2 cellular contexts compared by ENCODE assay signal in the genomic region with DNA sequence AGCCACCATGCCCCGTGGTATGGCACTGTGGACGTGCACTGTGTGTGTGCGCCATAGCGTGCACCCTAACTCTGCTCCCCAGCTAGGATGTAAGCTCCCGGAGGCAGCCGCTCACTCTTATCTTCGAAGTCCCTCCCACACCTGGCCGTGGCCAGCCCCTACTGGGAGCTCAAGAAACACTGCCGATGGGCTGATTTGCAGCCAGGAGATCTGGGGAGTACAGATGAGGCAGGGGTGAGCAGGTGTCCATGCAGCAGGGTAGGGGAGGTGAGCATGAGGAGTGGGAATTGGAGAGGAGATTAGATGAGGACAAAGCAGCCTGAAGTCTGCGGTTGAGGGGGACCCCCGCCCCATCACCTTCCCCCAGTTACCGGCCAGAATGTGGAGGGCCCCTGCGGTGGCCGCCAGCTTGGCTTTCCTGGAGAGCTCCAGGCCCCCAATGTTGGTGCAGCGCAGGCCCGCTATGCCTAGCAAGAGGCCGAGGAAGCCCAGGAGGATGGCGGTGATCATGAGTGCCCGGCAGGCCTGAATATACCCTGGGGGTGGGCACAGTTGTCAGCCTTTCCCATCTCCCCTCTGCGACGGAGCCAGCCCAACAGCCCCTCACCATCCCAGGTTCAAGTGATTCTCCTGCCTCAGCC.
TF ChIP-seq lines count a peak whose summit lies in the region.

No MANE protein-coding gene starts in this region.

TF ChIP-seq in H1, 55 proteins besides CTCF, POLR2A, EP300 and RAD21:
- TF ChIP-seq BCL11A (IDR thresholded peaks at IDR 0.05; ENCODE audit: low read depth in 2 of 2, low read length in 2 of 2) (no peak), RBBP5 (IDR thresholded peaks at IDR 0.05; ENCODE audit: borderline replicate concordance, low read depth, low read length) (no peak), HDAC2 (IDR thresholded peaks at IDR 0.05; ENCODE audit: borderline replicate concordance in 1 of 2, low read depth in 2 of 2, low read length in 2 of 2) (no peak), SIRT6 (IDR thresholded peaks at IDR 0.05; ENCODE audit: low read length) (no peak), SP1 (IDR thresholded peaks at IDR 0.05; ENCODE audit: low read depth, low read length) (no peak), CBX5 (IDR thresholded peaks at IDR 0.05; ENCODE audit: low read depth, low read length) (no peak), RFX5 (IDR thresholded peaks at IDR 0.05; ENCODE audit: borderline replicate concordance, low read depth, low read length) (no peak), JUN (IDR thresholded peaks at IDR 0.05; ENCODE audit: low read depth, low read length) (no peak), SUZ12 (IDR thresholded peaks at IDR 0.05; ENCODE audit: low read length) (no peak), MAFK (IDR thresholded peaks at IDR 0.05; ENCODE audit: low read depth, low read length) (no peak), TBP (IDR thresholded peaks at IDR 0.05; ENCODE audit: low read depth, low read length) (no peak), SP4 (IDR thresholded peaks at IDR 0.05; ENCODE audit: low read length) (no peak), SIX5 (IDR thresholded peaks at IDR 0.05; ENCODE audit: low read depth, low read length) (no peak)
- TF ChIP-seq, protein P1, sequence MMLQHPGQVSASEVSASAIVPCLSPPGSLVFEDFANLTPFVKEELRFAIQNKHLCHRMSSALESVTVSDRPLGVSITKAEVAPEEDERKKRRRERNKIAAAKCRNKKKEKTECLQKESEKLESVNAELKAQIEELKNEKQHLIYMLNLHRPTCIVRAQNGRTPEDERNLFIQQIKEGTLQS (IDR thresholded peaks at IDR 0.05; ENCODE audit: insufficient read depth, low read depth, low read length) = no peak

TF ChIP-seq in HEK293T, 16 proteins besides CTCF, POLR2A, EP300 and RAD21:
- no peak for TF ChIP-seq ZNF384 (IDR thresholded peaks at IDR 0.05)
- no peak for TF ChIP-seq SP1 (IDR thresholded peaks at IDR 0.05)
- no peak for TF ChIP-seq LEF1 (IDR thresholded peaks at IDR 0.05; ENCODE audit: borderline replicate concordance)
- no peak for TF ChIP-seq ARNT (IDR thresholded peaks at IDR 0.05)
- TF ChIP-seq SUZ12 (IDR thresholded peaks at IDR 0.05) = no peak
- no peak for TF ChIP-seq NFRKB (IDR thresholded peaks at IDR 0.05)
- no peak for TF ChIP-seq CTBP1 (IDR thresholded peaks at IDR 0.05; ENCODE audit: borderline replicate concordance)
- no peak for TF ChIP-seq PKNOX1 (IDR thresholded peaks at IDR 0.05)
- TF ChIP-seq FOXA1 (IDR thresholded peaks at IDR 0.05) = no peak
- TF ChIP-seq TARDBP (IDR thresholded peaks at IDR 0.05) = no peak
- no peak for TF ChIP-seq L3MBTL2 (conservative IDR thresholded peaks at IDR 0.05)
- TF ChIP-seq FOXM1 (IDR thresholded peaks at IDR 0.05; ENCODE audit: borderline replicate concordance) = no peak
- no peak for TF ChIP-seq ELF4 (IDR thresholded peaks at IDR 0.05)
- TF ChIP-seq BHLHE40 (IDR thresholded peaks at IDR 0.05; ENCODE audit: borderline replicate concordance) = no peak
- TF ChIP-seq HDGF (IDR thresholded peaks at IDR 0.05; ENCODE audit: borderline replicate concordance) = no peak
TF ChIP-seq in HEK293T: peak in this region for 0.
